8 cellular contexts compared by ENCODE assay signal in genomic region chr20:59031326-59032022, GRCh38. TPM values are rescaled to one million over a fixed set of nuclear protein-coding genes. Genes with fewer than 3 reads are reported as not detected.
A peak's percentile ranks its signal among the peaks of the same experiment; 100 is the strongest.
DNase-seq lines count a peak whose midpoint lies in the region; ATAC-seq and TF ChIP-seq lines count a peak whose summit lies in the region.

No MANE protein-coding gene starts in this region.

- no peaks in the 10 kb centered on the region for H3K9me3 Mint-ChIP-seq in activated B cell treated with CpG ODN at 0.5 μM for 24 hours
- H3K9me3 Mint-ChIP-seq in stimulated activated naive B cell treated with anti-CD40 and anti-IgM and Interleukin-4, amounts not matched to agents 10 μg/mL and 1 μg/mL and 100 μg/mL, for 72 hours = no peaks in the 10 kb centered on the region

- H3K27ac ChIP-seq in heart right ventricle (peak overlapping the region; percentile 83 to 96 (median 94)), hepatocyte (peak overlapping the region; percentile 97)

- WGBS in heart right ventricle, 2 donors = 35 to 38% methylated on average over 18 of the region's 18 CpGs
- WGBS in hepatocyte (ENCODE audit: low lambda C conversion rate, missing lambda C conversion rate) = 37% methylated on average over 18 of the region's 18 CpGs

- no peaks in the 10 kb centered on the region for H3K9me3 ChIP-seq in heart right ventricle
- no peaks in the 10 kb centered on the region for H3K9me3 ChIP-seq in hepatocyte (ENCODE audit: low read depth)

- intact Hi-C loops in heart right ventricle (cut with DNase I) = loop anchor here in 9 of 10 donors (1.0 to 10.0 kb wide), 10 partner anchors 44 to 647 kb away; partner anchors contain the start of genes NELFCD (in 3 of the 9), STX16 (in 1 of the 9) and VAPB (in 1 of the 9)
- intact Hi-C loops in left ventricle myocardium superior (cut with micrococcal nuclease) = loop anchor here (5.0 kb wide), 1 partner anchor 124 kb away; no protein-coding TSS in a partner anchor
- intact Hi-C loops in activated B cell treated with CpG ODN at 0.5 μM for 24 hours (cut with micrococcal nuclease) = loop anchor here (1.0 to 5.0 kb wide), 8 partner anchors 11 to 722 kb away; partner anchors contain the start of genes CTSZ, NELFCD, PRELID3B and RAB22A

- H3K79me2 ChIP-seq in hepatocyte = peaks cover 60% of the 10 kb centered on the region

- CTCF ChIA-PET in activated B cell treated with CpG ODN at 0.5 μM for 24 hours (lab: Charles Lee) = interaction anchor here (0.9 to 2.4 kb wide), 6 partner anchors 15 to 191 kb away, joined by 3 to 10 read pairs (median 4); no protein-coding TSS in a partner anchor

- peak overlapping the region; percentile 92 for H3K4me2 ChIP-seq in hepatocyte

- H3K4me1 Mint-ChIP-seq in activated B cell treated with CpG ODN at 0.5 μM for 24 hours = peaks cover 57% of the 10 kb centered on the region
- peaks cover 20 to 59% of the 10 kb centered on the region in 2 donors for H3K4me1 Mint-ChIP-seq in stimulated activated naive B cell treated with anti-CD40 and anti-IgM and Interleukin-4, amounts not matched to agents 10 μg/mL and 1 μg/mL and 100 μg/mL, for 72 hours

- ATAC-seq in heart right ventricle = no peak
- ATAC-seq in left ventricle myocardium superior = no peak
- no peak for ATAC-seq in activated B cell treated with CpG ODN at 0.5 μM for 24 hours (ENCODE audit: low read depth)
- ATAC-seq in stimulated activated naive B cell treated with anti-CD40 and anti-IgM and Interleukin-4, amounts not matched to agents 10 μg/mL and 1 μg/mL and 100 μg/mL, for 72 hours (replicated peaks) = no peak
- ATAC-seq in GM18909 (IDR thresholded peaks at IDR 0.05; ENCODE audit: poor library complexity, unreplicated experiment) = no peak

- H3K4me1 ChIP-seq in heart right ventricle (peaks cover 17 to 63% (median 51%) of the 10 kb centered on the region in 9 donors), hepatocyte (ENCODE audit: insufficient read depth) (peaks cover 27% of the 10 kb centered on the region)

- peaks cover 18% of the 10 kb centered on the region for H4K20me1 ChIP-seq in hepatocyte (ENCODE audit: insufficient read depth, poor library complexity, severe bottlenecking)

- TF ChIP-seq CTCF in heart right ventricle (IDR thresholded peaks at IDR 0.05) = no peak
- no peak for TF ChIP-seq CTCF in activated B cell treated with CpG ODN at 0.5 μM for 24 hours (IDR thresholded peaks at IDR 0.05)
- TF ChIP-seq CTCF in hepatocyte (IDR thresholded peaks at IDR 0.05; ENCODE audit: poor library complexity) = no peak

- H3K36me3 ChIP-seq in heart right ventricle (peaks cover 0 to 77% (median 37%) of the 10 kb centered on the region in 9 donors), hepatocyte (replicated peaks; ENCODE audit: insufficient read depth, low read depth) (no peaks in the 10 kb centered on the region)

- POLR2A ChIA-PET in activated B cell treated with CpG ODN at 0.5 μM for 24 hours (lab: Charles Lee) = interaction anchor here (0.9 to 4.4 kb wide), 27 partner anchors 8 to 1634 kb away, joined by 3 to 89 read pairs (median 7); partner anchors contain the start of genes CTSZ, GNAS, GNAS-AS1 and NELFCD

- peaks cover 83% of the 10 kb centered on the region for H3K36me3 Mint-ChIP-seq in activated B cell treated with CpG ODN at 0.5 μM for 24 hours (ENCODE audit: low read depth)
- H3K36me3 Mint-ChIP-seq in stimulated activated naive B cell treated with anti-CD40 and anti-IgM and Interleukin-4, amounts not matched to agents 10 μg/mL and 1 μg/mL and 100 μg/mL, for 72 hours = peaks cover 40 to 56% of the 10 kb centered on the region in 2 donors

- H3K4me3 ChIP-seq in heart right ventricle (peak overlapping the region; percentile 48 to 96 (median 82)), hepatocyte (peak overlapping the region; percentile 77)

- H3K27me3 Mint-ChIP-seq in activated B cell treated with CpG ODN at 0.5 μM for 24 hours = no peaks in the 10 kb centered on the region
- no peaks in the 10 kb centered on the region for H3K27me3 Mint-ChIP-seq in stimulated activated naive B cell treated with anti-CD40 and anti-IgM and Interleukin-4, amounts not matched to agents 10 μg/mL and 1 μg/mL and 100 μg/mL, for 72 hours

- peak overlapping the region; percentile 95 for H3K27ac Mint-ChIP-seq in activated B cell treated with CpG ODN at 0.5 μM for 24 hours
- H3K27ac Mint-ChIP-seq in stimulated activated naive B cell treated with anti-CD40 and anti-IgM and Interleukin-4, amounts not matched to agents 10 μg/mL and 1 μg/mL and 100 μg/mL, for 72 hours = peak overlapping the region; percentile 98

- DNase-seq in heart right ventricle (no peak), left ventricle myocardium superior (no peak), activated B cell treated with CpG ODN at 0.5 μM for 24 hours (no peak), hepatocyte (ENCODE audit: low spot score) (no peak), AML-193 (lab: John Stamatoyannopoulos, UW) (no peak), NCI-H524 (lab: John Stamatoyannopoulos, UW) (no peak)
- DNase-seq in stimulated activated naive B cell treated with anti-CD40 and anti-IgM and Interleukin-4, amounts not matched to agents 10 μg/mL and 1 μg/mL and 100 μg/mL, for 72 hours = no peak

- H3K4me3 Mint-ChIP-seq in activated B cell treated with CpG ODN at 0.5 μM for 24 hours = peak overlapping the region; percentile 96
- H3K4me3 Mint-ChIP-seq in stimulated activated naive B cell treated with anti-CD40 and anti-IgM and Interleukin-4, amounts not matched to agents 10 μg/mL and 1 μg/mL and 100 μg/mL, for 72 hours = peak overlapping the region; percentile 95 to 98

- no peaks in the 10 kb centered on the region for H3K9me2 ChIP-seq in hepatocyte (replicated peaks; ENCODE audit: insufficient read depth)

- peak overlapping the region; percentile 80 for H2AFZ ChIP-seq in hepatocyte

- H3K27me3 ChIP-seq in heart right ventricle (no peaks in the 10 kb centered on the region), hepatocyte (no peaks in the 10 kb centered on the region)

RNA-seq across cellular contexts. Expression of gene ATP5F1E, which starts 0.7 kb away (rescaled TPM):
- total RNA-seq in heart right ventricle = 100 to 1,000 TPM; 105 to 155 (median 121) TPM
- polyA plus RNA-seq in heart right ventricle = 10 to 100 TPM; 84.7 to 96.7 TPM
- 128 TPM for total RNA-seq in left ventricle myocardium superior
- 84.0 and 86.1 TPM in 2 replicates for total RNA-seq in activated B cell treated with CpG ODN at 0.5 μM for 24 hours
- 32.2 and 32.9 TPM in 2 replicates for total RNA-seq in hepatocyte
- 217 and 227 TPM in 2 replicates for polyA plus RNA-seq in hepatocyte

RNA-seq across cellular contexts. Expression of gene PRELID3B, which starts 11.1 kb away (rescaled TPM):
- 10 to 100 TPM; 41.4 to 55.9 (median 47.5) TPM for total RNA-seq in heart right ventricle
- polyA plus RNA-seq in heart right ventricle = 10 to 100 TPM; 11.5 to 26.1 TPM
- total RNA-seq in left ventricle myocardium superior = 50.1 TPM
- 54.2 and 58.4 TPM in 2 replicates for total RNA-seq in activated B cell treated with CpG ODN at 0.5 μM for 24 hours
- 70.3 and 75.7 TPM in 2 replicates for total RNA-seq in hepatocyte
- polyA plus RNA-seq in hepatocyte = 33.0 and 38.2 TPM in 2 replicates

RNA-seq across cellular contexts. Expression of gene TUBB1, which starts 12.2 kb away (rescaled TPM):
- total RNA-seq in heart right ventricle = under 1 TPM in 8 of 10 donors, not detected in 2; 0.17 to 0.38 (median 0.21) TPM
- polyA plus RNA-seq in heart right ventricle = under 1 TPM; 0.07 to 0.13 TPM
- total RNA-seq in left ventricle myocardium superior = 0.30 TPM
- 0.05 and 0.09 TPM in 2 replicates for total RNA-seq in activated B cell treated with CpG ODN at 0.5 μM for 24 hours
- 0.04 and 0.10 TPM in 2 replicates for total RNA-seq in hepatocyte
- 0.05 TPM in 1 of 2 replicates, not detected in the other for polyA plus RNA-seq in hepatocyte

RNA-seq across cellular contexts. Expression of gene CTSZ, which starts 24.4 kb away (rescaled TPM):
- 100 to 1,000 TPM in 8 of 10 donors, 10 to 100 TPM in 2; 87.9 to 278 (median 124) TPM for total RNA-seq in heart right ventricle
- 100 to 1,000 TPM in 1 of 2 donors, 10 to 100 TPM in 1; 83.9 to 135 TPM for polyA plus RNA-seq in heart right ventricle
- total RNA-seq in left ventricle myocardium superior = 129 TPM
- total RNA-seq in activated B cell treated with CpG ODN at 0.5 μM for 24 hours = 262 and 278 TPM in 2 replicates
- 123 and 161 TPM in 2 replicates for total RNA-seq in hepatocyte
- polyA plus RNA-seq in hepatocyte = 5.0 and 7.1 TPM in 2 replicates

RNA-seq across cellular contexts. Expression of gene NELFCD, which starts 50.4 kb away (rescaled TPM):
- total RNA-seq in heart right ventricle (10 to 100 TPM; 23.2 to 40.5 (median 31.1) TPM), left ventricle myocardium superior (35.6 TPM), activated B cell treated with CpG ODN at 0.5 μM for 24 hours (97.2 and 107 TPM in 2 replicates), hepatocyte (41.7 and 48.3 TPM in 2 replicates)
- polyA plus RNA-seq in heart right ventricle (10 to 100 TPM; 22.8 to 48.1 TPM), hepatocyte (64.0 and 77.7 TPM in 2 replicates)
